9 cellular contexts compared by ENCODE assay signal in the genomic region with DNA sequence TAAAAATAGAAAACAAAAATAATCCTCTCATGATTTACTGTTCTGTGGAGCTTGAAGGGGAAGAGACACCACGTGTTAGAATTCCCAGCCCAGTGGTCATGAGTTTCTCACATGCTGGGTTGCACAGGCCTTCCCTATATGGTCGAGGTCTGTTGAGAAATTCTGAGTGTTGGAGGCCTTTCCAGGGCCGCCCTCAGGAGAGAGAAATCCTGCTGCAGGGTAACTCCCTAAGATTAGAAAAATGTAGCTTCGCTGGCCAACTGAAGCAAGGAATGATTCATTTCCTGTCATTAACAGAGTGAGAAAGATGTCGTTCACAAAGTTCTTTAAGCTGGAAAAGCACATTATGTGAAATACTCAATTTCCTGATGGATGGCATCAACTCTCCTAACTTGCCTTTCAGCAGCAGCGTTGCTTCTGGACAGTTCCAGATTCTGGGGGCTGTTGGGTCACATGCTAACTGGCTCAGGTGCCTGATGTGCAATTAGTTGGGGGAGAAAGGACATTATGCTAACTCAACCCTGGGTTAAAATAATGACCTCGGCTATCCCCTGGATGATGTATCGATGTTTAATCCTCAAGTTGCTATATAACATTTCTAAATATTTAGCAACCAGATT.
A peak's percentile ranks its signal among the peaks of the same experiment; 100 is the strongest.
DNase-seq lines count a peak whose midpoint lies in the region; FAIRE-seq and TF ChIP-seq lines count a peak whose summit lies in the region.
"Had no signal": no experiment of that assay in that cellular context is flagged by ENCODE, and none has a peak within 500 bp of the region (broad histone marks: within the 10 kb centered on the region; RNA-seq: fewer than 3 reads in every experiment).

No MANE protein-coding gene starts in this region.

- TF ChIP-seq POLR2A in vagina (IDR thresholded peaks at IDR 0.05): no peak
- TF ChIP-seq POLR2A in prostate gland (IDR thresholded peaks at IDR 0.05): no peak

- H3K9me3 ChIP-seq in vagina (no peaks in the 10 kb centered on the region), prostate gland (no peaks in the 10 kb centered on the region)

- peak; percentile 85 for FAIRE-seq in bronchial epithelial cell (lab: Jason Lieb, UNC)

- in situ Hi-C loops in GM13976 (cut with MboI; ENCODE audit: low sequenced_read_pairs, unreplicated experiment): no loop called here

- H3K4me1 ChIP-seq in vagina (peaks cover 46% of the 10 kb centered on the region), prostate gland (replicated peaks) (no peaks in the 10 kb centered on the region)

- TF ChIP-seq CTCF in bronchial epithelial cell (IDR thresholded peaks at IDR 0.05; ENCODE audit: insufficient read depth, low read length, severe bottlenecking): no peak
- TF ChIP-seq CTCF in vagina (IDR thresholded peaks at IDR 0.05): peak in 1 of 3 experiments; percentile 16
- TF ChIP-seq CTCF in prostate gland (IDR thresholded peaks at IDR 0.05): no peak
- no peak for TF ChIP-seq CTCF in GM13976 (IDR thresholded peaks at IDR 0.05; ENCODE audit: borderline replicate concordance, control extremely low read depth, extremely low read depth, insufficient read depth, missing control alignments)

- DNase-seq in LHCN-M2 (ENCODE audit: low read depth): peak; percentile 89
- DNase-seq in bronchial epithelial cell (ENCODE audit: low read depth): peak; percentile 90
- peak; percentile 32 to 90 for DNase-seq in lung microvascular endothelial cell (ENCODE audit: low read depth in 2 of 2)
- peak in 1 of 2 donors; percentile 96 for DNase-seq in vagina (ENCODE audit: extremely low spot score in 2 of 2)
- DNase-seq in prostate gland (ENCODE audit: low spot score): no peak
- no peak for DNase-seq in GM13976 (ENCODE audit: low spot score)
- no peak for DNase-seq in NCI-H345 (lab: John Stamatoyannopoulos, UW)
- DNase-seq: activated gamma-delta T cell treated with Interleukin-2 at 50 U/mL for 16 hours; naive thymus-derived CD8-positive, alpha-beta T cell had no signal

- no peaks in the 10 kb centered on the region for H3K36me3 ChIP-seq in bronchial epithelial cell (ENCODE audit: control insufficient read depth, insufficient read depth, low read length)
- H3K36me3 ChIP-seq in vagina: no peaks in the 10 kb centered on the region
- no peaks in the 10 kb centered on the region for H3K36me3 ChIP-seq in prostate gland

- no peak overlapping the region for H3K4me3 ChIP-seq in bronchial epithelial cell (ENCODE audit: low read depth, low read length)
- H3K4me3 ChIP-seq in vagina: no peak overlapping the region
- no peak overlapping the region for H3K4me3 ChIP-seq in prostate gland

- no peaks in the 10 kb centered on the region for H3K27me3 ChIP-seq in bronchial epithelial cell (ENCODE audit: control insufficient read depth, insufficient read depth, low read length)
- H3K27me3 ChIP-seq in vagina: no peaks in the 10 kb centered on the region
- no peaks in the 10 kb centered on the region for H3K27me3 ChIP-seq in prostate gland (replicated peaks; ENCODE audit: insufficient read depth)

- H3K27ac ChIP-seq in vagina (peak overlapping the region; percentile 74), prostate gland (no peak overlapping the region)

- intact Hi-C loops in vagina (cut with DNase I) (no loop called here), prostate gland (cut with DNase I) (loop anchor here (5.0 kb wide), 1 partner anchor 54 kb away; no protein-coding TSS in a partner anchor)

- 63% methylated on average over 8 of the region's 8 CpGs for WGBS in prostate gland

Comparison
In these comparisons a context has a peak if more than half of its experiments do, and no peak if none do; other contexts are left out.
1. DNase-seq: peak in LHCN-M2 (single experiment), bronchial epithelial cell (single experiment) and lung microvascular endothelial cell (2 of 2); none in prostate gland (single experiment), GM13976 (single experiment) and NCI-H345 (single experiment).